In genomic region chr12:74152370-74152769, GRCh38 we compare ENCODE assay signal across 34 cellular contexts.
"Had no signal": no experiment of that assay in that cellular context is flagged by ENCODE, and none has a peak within 500 bp of the region (broad histone marks: within the 10 kb centered on the region; RNA-seq: fewer than 3 reads in every experiment).

No MANE protein-coding gene starts in this region.

- DNase-seq: activated B cell treated with CpG ODN at 0.5 μM for 24 hours; activated CD4-positive, alpha-beta memory T cell treated with anti-CD3 and anti-CD28 coated beads, Interleukin-2, amount 10 ng/mL, durations not matched to agents 7 days and 5 days; activated CD4-positive, alpha-beta T cell treated with anti-CD3 and anti-CD28 coated beads for 4 hours; activated CD4-positive, CD25-positive, alpha-beta regulatory T cell treated with anti-CD3 and anti-CD28 coated beads, Interleukin-2, amount 50 U/mL, for 72 hours; activated CD8-positive, alpha-beta memory T cell treated with anti-CD3 and anti-CD28 coated beads for 24 hours; activated CD8-positive, alpha-beta memory T cell treated with anti-CD3 and anti-CD28 coated beads, Interleukin-2, amount 10 ng/mL, durations not matched to agents 7 days and 5 days; activated CD8-positive, alpha-beta memory T cell treated with anti-CD3 and anti-CD28 coated beads, Interleukin-2, amount 50 U/mL, for 48 hours; activated effector memory CD4-positive, alpha-beta T cell treated with Interleukin-2 at 50 U/mL for 16 hours; activated naive CD4-positive, alpha-beta T cell treated with anti-CD3 and anti-CD28 coated beads, Interleukin-2, amount 10 ng/mL, durations not matched to agents 7 days and 5 days; activated naive CD8-positive, alpha-beta T cell treated with anti-CD3 and anti-CD28 coated beads, Interleukin-2, amount 50 U/mL, for 24 hours; activated T-cell treated with anti-CD3 and anti-CD28 coated beads, Interleukin-2, amount 50 U/mL, for 48 hours; anterior cingulate cortex; brain microvascular endothelial cell; Karpas-422; KBM-7; NCI-H1105; NCI-H1417 treated with DMSO at 0.1 percent for 48 hours; NCI-H1694 treated with DMSO at 0.1 percent for 48 hours; NCI-H2029 treated with DMSO at 0.1 percent for 48 hours; NCI-H2107; NCI-H2171; NCI-H226; NCI-H446 treated with DMSO at 0.1 percent for 48 hours; NCI-H524; NCI-H748 treated with DMSO at 0.1 percent for 48 hours; NK-92 treated with Interleukin-12 subunit alpha and Interleukin-12 subunit beta, amount 100 ng/mL, for 24 hours; PC-9; Right ventricle myocardium superior; SW 1271; T-helper 1 cell; T-helper 2 cell; T-helper 9 cell had no signal

- H3K27ac ChIP-seq: brain microvascular endothelial cell, cardiac muscle cell, PC-9, VCaP had no signal

- H3K4me3 ChIP-seq: cardiac muscle cell, PC-9 had no signal

- H3K36me3 ChIP-seq: brain microvascular endothelial cell, cardiac muscle cell had no signal

- ATAC-seq: activated CD8-positive, alpha-beta memory T cell treated with anti-CD3 and anti-CD28 coated beads, Interleukin-2, amount 10 ng/mL, durations not matched to agents 7 days and 5 days; activated naive CD8-positive, alpha-beta T cell treated with anti-CD3 and anti-CD28 coated beads, Interleukin-2, amount 50 U/mL, for 24 hours had no signal

- H3K27me3 ChIP-seq: brain microvascular endothelial cell, cardiac muscle cell had no signal
